Comparison of ENCODE assay signal across 27 cellular contexts in genomic region chr6:35524380-35525020, GRCh38. TPM values are rescaled to one million over a fixed set of nuclear protein-coding genes. Genes with fewer than 3 reads are reported as not detected.
"Had no signal": no experiment of that assay in that cellular context is flagged by ENCODE, and none has a peak within 500 bp of the region (broad histone marks: within the 10 kb centered on the region; RNA-seq: fewer than 3 reads in every experiment).

No MANE protein-coding gene starts in this region.

- H3K9me3 ChIP-seq: body of pancreas, heart right ventricle, lower lobe of right lung, mucosa of descending colon, testis, vagina had no signal

- H3K36me3 Mint-ChIP-seq: type B pancreatic cell had no signal

- H3K36me3 ChIP-seq: cardiac muscle cell, heart right ventricle, lower lobe of right lung, vagina had no signal

- H3K9me3 Mint-ChIP-seq: activated CD4-positive, alpha-beta T cell treated with anti-CD3 and anti-CD28 coated beads, Interleukin-2, amount 10 ng/mL, durations not matched to agents 24 days and 14 days; activated naive CD4-positive, alpha-beta T cell treated with anti-CD3 and anti-CD28 coated beads for 36 hours; T-helper 1 cell treated with Interleukin-12 subunit alpha and Interleukin-12 subunit beta and Interleukin-4 antibody, amounts not matched to agents 30 μg/mL and 1 μg/mL, for 36 hours; type B pancreatic cell had no signal

- H3K4me1 ChIP-seq: testis, vagina had no signal

- H3K4me3 ChIP-seq: body of pancreas, cardiac muscle cell, heart right ventricle, lower lobe of right lung, mucosa of descending colon, testis, vagina had no signal

- H3K4me3 Mint-ChIP-seq: activated CD4-positive, alpha-beta T cell treated with anti-CD3 and anti-CD28 coated beads, Interleukin-2, amount 10 ng/mL, durations not matched to agents 24 days and 14 days; activated naive CD4-positive, alpha-beta T cell treated with anti-CD3 and anti-CD28 coated beads for 36 hours; T-helper 1 cell treated with Interleukin-12 subunit alpha and Interleukin-12 subunit beta and Interleukin-4 antibody, amounts not matched to agents 30 μg/mL and 1 μg/mL, for 36 hours; type B pancreatic cell had no signal

- H3K27ac Mint-ChIP-seq: activated naive CD4-positive, alpha-beta T cell treated with anti-CD3 and anti-CD28 coated beads for 36 hours; progenitor cell of endocrine pancreas; T-helper 1 cell treated with Interleukin-12 subunit alpha and Interleukin-12 subunit beta and Interleukin-4 antibody, amounts not matched to agents 30 μg/mL and 1 μg/mL, for 36 hours; type B pancreatic cell had no signal

- ATAC-seq: body of pancreas, heart right ventricle, left lobe of liver, lower lobe of right lung, mucosa of descending colon had no signal

- H3K27me3 ChIP-seq: body of pancreas, cardiac muscle cell, testis, vagina had no signal

- FAIRE-seq: endometrium had no signal

- DNase-seq: activated CD4-positive, alpha-beta T cell treated with anti-CD3 and anti-CD28 coated beads, Interleukin-2, amount 10 ng/mL, durations not matched to agents 24 days and 14 days; activated CD8-positive, alpha-beta memory T cell treated with anti-CD3 and anti-CD28 coated beads, Interleukin-2, amount 50 U/mL, for 48 hours; activated naive CD4-positive, alpha-beta T cell treated with anti-CD3 and anti-CD28 coated beads for 36 hours; activated T-cell treated with anti-CD3 and anti-CD28 coated beads, Interleukin-2, amount 50 U/mL, for 48 hours; anterior cingulate cortex; body of pancreas; erythroblast; foreskin fibroblast; heart right ventricle; lower lobe of right lung; mesendoderm; mucosa of descending colon; retina; stimulated activated CD4-positive, alpha-beta T cell treated with anti-CD3 and anti-CD28 coated beads, Interleukin-2, amount 100 ng/mL, for 48 hours; stimulated activated naive CD4-positive, alpha-beta T cell; testis had no signal

- H3K27ac ChIP-seq: body of pancreas, cardiac muscle cell, heart right ventricle, lower lobe of right lung, testis, vagina had no signal

RNA-seq across cellular contexts. Expression of gene TULP1, which starts 11.8 kb away (rescaled TPM):
- total RNA-seq: activated CD4-positive, alpha-beta T cell treated with anti-CD3 and anti-CD28 coated beads, Interleukin-2, amount 10 ng/mL, durations not matched to agents 24 days and 14 days; activated naive CD4-positive, alpha-beta T cell treated with anti-CD3 and anti-CD28 coated beads for 36 hours; body of pancreas; chondrocyte; fibroblast of lung; heart right ventricle; kidney epithelial cell; left lobe of liver; lower lobe of right lung; mucosa of descending colon; osteocyte; vagina had no signal
- polyA plus RNA-seq: fibroblast of lung had no signal
